In the genomic region with DNA sequence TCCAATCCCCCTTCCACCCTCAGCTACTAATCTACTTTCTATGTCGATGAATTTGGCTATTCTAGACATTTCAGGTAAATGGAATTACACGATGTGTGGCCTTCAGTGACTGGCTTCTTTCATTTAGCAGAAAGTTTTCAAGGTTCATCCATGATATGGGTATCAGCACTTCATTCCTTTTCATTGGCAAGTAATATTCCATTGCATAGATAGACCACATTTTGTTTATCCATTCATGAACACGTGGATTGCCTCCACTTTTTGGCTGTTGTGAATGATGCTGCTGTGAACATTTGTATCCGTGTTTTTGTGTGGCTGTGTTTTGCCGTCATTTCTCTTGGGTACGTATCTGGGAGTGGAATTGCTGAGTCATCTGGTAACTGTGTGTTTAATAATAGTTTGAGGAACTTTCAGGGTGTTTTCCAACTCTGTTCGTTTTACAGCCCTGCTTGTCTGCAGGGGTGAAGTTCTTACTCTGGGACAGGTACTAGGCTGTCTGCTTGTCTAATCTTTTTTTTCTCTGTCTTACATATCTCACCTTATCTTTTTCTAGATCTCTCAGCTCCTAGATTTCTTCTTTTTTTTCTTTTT, we compare ENCODE assay signal across 20 cellular contexts. TPM values are rescaled to one million over a fixed set of nuclear protein-coding genes. Genes with fewer than 3 reads are reported as not detected.
DNase-seq lines count a peak whose midpoint lies in the region; ATAC-seq, FAIRE-seq and TF ChIP-seq lines count a peak whose summit lies in the region.
"Had no signal": no experiment of that assay in that cellular context is flagged by ENCODE, and none has a peak within 500 bp of the region (broad histone marks: within the 10 kb centered on the region; RNA-seq: fewer than 3 reads in every experiment).

No MANE protein-coding gene starts in this region.

- H3K36me3 ChIP-seq in BLaER1 treated with 17β-estradiol and CSF1 and Interleukin-3, amounts not matched to agents 10 nM and 100 nM, result peaks cover 75 to 100% (median 97%) of the 10 kb centered on the region in 11 experiments
- no peaks in the 10 kb centered on the region; a peak in 2 of 4 replicates for H3K36me3 ChIP-seq in GM12878 (ENCODE audit: control insufficient read depth in 2 of 2, insufficient read depth in 2 of 2, low read length in 1 of 2)
- H3K36me3 ChIP-seq: colonic mucosa had no signal

- peaks cover 0 to 13% (median 6%) of the 10 kb centered on the region in 11 experiments; a peak in 9 of 22 replicates for H3K9me3 ChIP-seq in BLaER1 treated with 17β-estradiol and CSF1 and Interleukin-3, amounts not matched to agents 10 nM and 100 nM (replicated peaks in 1 of 11)
- no peaks in the 10 kb centered on the region for H3K9me3 ChIP-seq in GM12878 (replicated peaks; ENCODE audit: control insufficient read depth, insufficient read depth, low read length)
- H3K9me3 ChIP-seq: colonic mucosa, right atrium auricular region, tibial artery had no signal

- CTCF ChIA-PET in GM12878 (lab: Yijun Ruan, JAX), result no interaction called here

- no peak for TF ChIP-seq POLR2A in GM12878 (IDR thresholded peaks at IDR 0.05; ENCODE audit: low read depth, low read length)

- TF ChIP-seq EP300 in GM12878 (IDR thresholded peaks at IDR 0.05; ENCODE audit: borderline replicate concordance in 1 of 2, control insufficient read depth in 1 of 2, low read depth in 2 of 2, low read length in 2 of 2), result no peak

- 29% methylated on average over 7 of the region's 7 CpGs for WGBS in GM12878 (ENCODE audit: insufficient coverage, insufficient replicate concordance, low lambda C conversion rate, missing lambda C conversion rate)

- in situ Hi-C loops in GM12878 (cut with MboI), result no loop called here

- BruUV-seq in GM12878 (replicated peaks; lab: Mats Ljungman, UMichigan), result no TSS peak

- no peak for FAIRE-seq in GM12878 (lab: Jason Lieb, UNC)

- no peak overlapping the region for H2AFZ ChIP-seq in GM12878 (ENCODE audit: control insufficient read depth, low read depth, low read length)

- peak overlapping the region in 2 of 11 experiments; percentile 12 to 36; a peak in 4 of 22 replicates for H3K9ac ChIP-seq in BLaER1 treated with 17β-estradiol and CSF1 and Interleukin-3, amounts not matched to agents 10 nM and 100 nM
- no peak overlapping the region for H3K9ac ChIP-seq in GM12878 (ENCODE audit: control insufficient read depth, insufficient read depth, low read length)

- SMC1A ChIA-PET in GM12878 (lab: Charles Lee; ENCODE audit: uncharacterized antibody, unreplicated experiment), result interaction anchor here (0.5 to 0.7 kb wide), 2 partner anchors 42 to 147 kb away, joined by 3 read pairs; no protein-coding TSS in a partner anchor

- H3K79me2 ChIP-seq in GM12878 (ENCODE audit: control insufficient read depth, insufficient read depth, low read length), result no peaks in the 10 kb centered on the region

- no peak overlapping the region for H3K4me3 ChIP-seq in BLaER1 treated with 17β-estradiol and CSF1 and Interleukin-3, amounts not matched to agents 10 nM and 100 nM
- no peak overlapping the region for H3K4me3 ChIP-seq in HL-60 (replicated peaks; ENCODE audit: insufficient read depth, low read length)
- no peak overlapping the region for H3K4me3 ChIP-seq in GM12878
- H3K4me3 ChIP-seq: colonic mucosa, right atrium auricular region, SK-N-MC, tibial artery had no signal

- DNase-seq in HL-60 (ENCODE audit: low read depth in 1 of 2, low spot score in 1 of 2), result peak; percentile 5 to 32
- peak; percentile 17 for DNase-seq in GM12878 (ENCODE audit: low read depth, low spot score)
- no peak for DNase-seq in activated CD8-positive, alpha-beta memory T cell treated with anti-CD3 and anti-CD28 coated beads, Interleukin-2, amount 50 U/mL, for 4 hours
- DNase-seq: activated CD8-positive, alpha-beta memory T cell treated with anti-CD3 and anti-CD28 coated beads for 24 hours; activated effector memory CD4-positive, alpha-beta T cell treated with anti-CD3 and anti-CD28 coated beads, Interleukin-2, amount 50 U/mL, for 16 hours; aorta; colonic mucosa; Kasumi-1; NCI-H1694; stimulated activated CD8-positive, alpha-beta memory T cell treated with anti-CD3 and anti-CD28 coated beads, Interleukin-4, amount 100 ng/mL, for 48 hours; tibial artery had no signal

- ATAC-seq in GM12878, result peak; percentile 49
- ATAC-seq in GM19463 (IDR thresholded peaks at IDR 0.05; ENCODE audit: unreplicated experiment), result no peak
- no peak for ATAC-seq in GM21619 (IDR thresholded peaks at IDR 0.05; ENCODE audit: unreplicated experiment)

- TF ChIP-seq RAD21 in GM12878 (IDR thresholded peaks at IDR 0.05; ENCODE audit: insufficient read depth, low read depth, low read length), result no peak

- H3K27ac ChIP-seq in BLaER1 treated with 17β-estradiol and CSF1 and Interleukin-3, amounts not matched to agents 10 nM and 100 nM, result peak overlapping the region in 7 of 11 experiments; percentile 20 to 57 (median 43); a peak in 12 of 22 replicates
- H3K27ac ChIP-seq in HL-60 (replicated peaks), result no peak overlapping the region
- H3K27ac ChIP-seq in GM12878 (ENCODE audit: control insufficient read depth, insufficient read depth), result peak overlapping the region; percentile 30; the same call in 1 of the 2 replicates
- H3K27ac ChIP-seq: colonic mucosa, epithelial cell of prostate, right atrium auricular region, SK-N-MC, tibial artery, VCaP had no signal

- H3K4me1 ChIP-seq in BLaER1 treated with 17β-estradiol and CSF1 and Interleukin-3, amounts not matched to agents 10 nM and 100 nM, result peaks cover 0 to 15% (median 8%) of the 10 kb centered on the region in 10 experiments; a peak in 13 of 20 replicates
- no peaks in the 10 kb centered on the region for H3K4me1 ChIP-seq in GM12878 (ENCODE audit: control insufficient read depth, insufficient read depth, low read length)
- H3K4me1 ChIP-seq: colonic mucosa, right atrium auricular region, tibial artery had no signal

- H3K4me2 ChIP-seq in BLaER1 treated with 17β-estradiol and CSF1 and Interleukin-3, amounts not matched to agents 10 nM and 100 nM, result peak overlapping the region in 6 of 11 experiments; percentile 3 to 52 (median 42); a peak in 12 of 22 replicates
- no peak overlapping the region for H3K4me2 ChIP-seq in GM12878 (ENCODE audit: control insufficient read depth, insufficient read depth)

- RAD21 ChIA-PET in GM12878 (lab: Charles Lee; ENCODE audit: unreplicated experiment), result no interaction called here

- no peaks in the 10 kb centered on the region for H3K27me3 ChIP-seq in BLaER1 treated with 17β-estradiol and CSF1 and Interleukin-3, amounts not matched to agents 10 nM and 100 nM
- H3K27me3 ChIP-seq in HL-60 (ENCODE audit: insufficient read depth, poor library complexity, severe bottlenecking) (no peaks in the 10 kb centered on the region), GM12878 (replicated peaks in 1 of 2; ENCODE audit: control insufficient read depth in 2 of 2, insufficient read depth in 2 of 2, low read length in 1 of 2) (no peaks in the 10 kb centered on the region)
- H3K27me3 ChIP-seq: colonic mucosa, right atrium auricular region, tibial artery had no signal

- no peaks in the 10 kb centered on the region; a peak in 2 of 22 replicates for H4K20me1 ChIP-seq in BLaER1 treated with 17β-estradiol and CSF1 and Interleukin-3, amounts not matched to agents 10 nM and 100 nM
- no peaks in the 10 kb centered on the region for H4K20me1 ChIP-seq in GM12878 (ENCODE audit: control insufficient read depth, insufficient read depth)

- intact Hi-C loops in GM12878 (cut with micrococcal nuclease; ENCODE audit: unreplicated experiment), result no loop called here

- no peak for TF ChIP-seq CTCF in HL-60 (IDR thresholded peaks at IDR 0.05; ENCODE audit: insufficient read depth, low read length)
- no peak for TF ChIP-seq CTCF in GM12878 (IDR thresholded peaks at IDR 0.05 in 2 of 3, conservative IDR thresholded peaks at IDR 0.05 in 1 of 3; ENCODE audit: control insufficient read depth in 2 of 3, extremely low read depth in 1 of 3, insufficient read depth in 1 of 3, low read depth in 3 of 3, low read length in 3 of 3)

- POLR2A ChIA-PET in GM12878 (lab: Charles Lee), result no interaction called here

RNA-seq across cellular contexts. Expression of a gene that starts 32.5 kb away (rescaled TPM):
- 30.1 and 31.1 TPM in 2 replicates for total RNA-seq in GM12878 (2013; cell fraction: nucleolus; rRNA removed)
- total RNA-seq in GM12878 (2014; rRNA removed) (4.5 and 6.4 TPM in 2 replicates), GM12878 (2014; rRNA removed; fragmentation: Illumina TruSeq; extraction: Trizol) (3.7 and 3.8 TPM in 2 replicates), GM12878 (2021) (20.4 and 24.3 TPM in 2 replicates)
- polyA plus RNA-seq in GM12878 (2011; ENCODE audit: low read depth), result 5.2 TPM
- polyA plus RNA-seq in GM12878 (2011; rRNA removed) (6.6 TPM in 2 replicates), GM12878 (2014; fragmentation: Illumina TruSeq; extraction: Trizol) (7.8 and 16.9 TPM in 2 replicates), GM12878 (2014; fragmentation: Nextera tagmentation; extraction: Ambion mirVana) (under 1 TPM; 0.66 TPM), GM12878 (2014; rRNA removed) (10.5 and 12.1 TPM in 2 replicates), GM12878 (2016; fragmentation: Nextera tagmentation; extraction: Ambion mirVana) (1 to 10 TPM; 2.0 to 2.7 TPM)
- 4.8 and 6.8 TPM in 2 replicates for polyA plus RNA-seq in GM12878 (2011; cell fraction: cytosol; rRNA removed)
- 11.3 and 14.1 TPM in 2 replicates for polyA plus RNA-seq in GM12878 (2011; cell fraction: nucleus; rRNA removed)
- 12.9 and 20.2 TPM in 2 replicates for polyA plus RNA-seq in GM12878 (2012)
- polyA minus RNA-seq in GM12878 (2011; rRNA and poly(A)+ RNA removed), result 15.8 and 18.2 TPM in 2 replicates
- polyA minus RNA-seq in GM12878 (2011; cell fraction: cytosol; rRNA and poly(A)+ RNA removed), result 8.2 and 9.4 TPM in 2 replicates
- polyA minus RNA-seq in GM12878 (2011; cell fraction: nucleus; rRNA and poly(A)+ RNA removed), result 3.5 and 5.2 TPM in 2 replicates

RNA-seq across cellular contexts. Expression of a gene that starts 38.3 kb away (rescaled TPM):
- total RNA-seq in GM12878 (2013; cell fraction: nucleolus; rRNA removed), result not detected in 2 replicates
- total RNA-seq in GM12878 (2014; rRNA removed) (not detected in 2 replicates), GM12878 (2014; rRNA removed; fragmentation: Illumina TruSeq; extraction: Trizol) (not detected in 2 replicates), GM12878 (2021) (0.08 TPM in 1 of 2 replicates, not detected in the other)
- not detected for polyA plus RNA-seq in GM12878 (2011; ENCODE audit: low read depth)
- polyA plus RNA-seq in GM12878 (2011; rRNA removed) (not detected in 2 replicates), GM12878 (2014; fragmentation: Illumina TruSeq; extraction: Trizol) (not detected in 2 replicates), GM12878 (2014; fragmentation: Nextera tagmentation; extraction: Ambion mirVana) (not detected), GM12878 (2014; rRNA removed) (not detected in 2 replicates), GM12878 (2016; fragmentation: Nextera tagmentation; extraction: Ambion mirVana) (not detected)
- 0.02 TPM in 1 of 2 replicates, not detected in the other for polyA plus RNA-seq in GM12878 (2011; cell fraction: cytosol; rRNA removed)
- not detected in 2 replicates for polyA plus RNA-seq in GM12878 (2011; cell fraction: nucleus; rRNA removed)
- 0.03 TPM in 1 of 2 replicates, not detected in the other for polyA plus RNA-seq in GM12878 (2012)
- polyA minus RNA-seq in GM12878 (2011; rRNA and poly(A)+ RNA removed), result not detected in 2 replicates
- polyA minus RNA-seq in GM12878 (2011; cell fraction: cytosol; rRNA and poly(A)+ RNA removed), result not detected in 2 replicates
- not detected in 2 replicates for polyA minus RNA-seq in GM12878 (2011; cell fraction: nucleus; rRNA and poly(A)+ RNA removed)
- polyA plus RNA-seq: AG04450 had no signal

RNA-seq across cellular contexts. Expression of a gene that starts 39.1 kb away (rescaled TPM):
- total RNA-seq in GM12878 (2013; cell fraction: nucleolus; rRNA removed), result not detected in 2 replicates
- total RNA-seq in GM12878 (2014; rRNA removed), result not detected in 2 replicates
- total RNA-seq in GM12878 (2014; rRNA removed; fragmentation: Illumina TruSeq; extraction: Trizol), result not detected in 2 replicates
- total RNA-seq in GM12878 (2021), result 0.13 TPM in 1 of 2 replicates, not detected in the other
- polyA plus RNA-seq in GM12878 (2011; ENCODE audit: low read depth), result not detected
- polyA plus RNA-seq in GM12878 (2011; rRNA removed), result 0.06 and 0.08 TPM in 2 replicates
- polyA plus RNA-seq in GM12878 (2011; cell fraction: cytosol; rRNA removed), result 0.23 and 0.30 TPM in 2 replicates
- 0.15 TPM in 1 of 2 replicates, not detected in the other for polyA plus RNA-seq in GM12878 (2011; cell fraction: nucleus; rRNA removed)
- not detected in 2 replicates for polyA plus RNA-seq in GM12878 (2012)
- polyA plus RNA-seq in GM12878 (2014; fragmentation: Illumina TruSeq; extraction: Trizol), result not detected in 2 replicates
- polyA plus RNA-seq in GM12878 (2014; fragmentation: Nextera tagmentation; extraction: Ambion mirVana), result under 1 TPM in 1 of 2 experiments, not detected in 1; 0.14 TPM
- 0.08 and 0.11 TPM in 2 replicates for polyA plus RNA-seq in GM12878 (2014; rRNA removed)
- under 1 TPM in 1 of 2 experiments, not detected in 1; 0.13 TPM for polyA plus RNA-seq in GM12878 (2016; fragmentation: Nextera tagmentation; extraction: Ambion mirVana)
- polyA minus RNA-seq in GM12878 (2011; rRNA and poly(A)+ RNA removed), result 0.15 and 0.21 TPM in 2 replicates
- not detected in 2 replicates for polyA minus RNA-seq in GM12878 (2011; cell fraction: cytosol; rRNA and poly(A)+ RNA removed)
- polyA minus RNA-seq in GM12878 (2011; cell fraction: nucleus; rRNA and poly(A)+ RNA removed), result not detected in 2 replicates
- total RNA-seq: aorta, neural crest cell had no signal
- polyA plus RNA-seq: AG04450 had no signal

RNA-seq across cellular contexts. Expression of a gene that starts 57.0 kb away (rescaled TPM):
- total RNA-seq in GM12878 (2013; cell fraction: nucleolus; rRNA removed), result 0.59 TPM in 1 of 2 replicates, not detected in the other
- total RNA-seq in GM12878 (2014; rRNA removed) (0.28 TPM in 1 of 2 replicates, not detected in the other), GM12878 (2014; rRNA removed; fragmentation: Illumina TruSeq; extraction: Trizol) (not detected in 2 replicates), GM12878 (2021) (0.33 and 0.37 TPM in 2 replicates)
- not detected for polyA plus RNA-seq in GM12878 (2011; ENCODE audit: low read depth)
- polyA plus RNA-seq in GM12878 (2011; rRNA removed) (not detected in 2 replicates), GM12878 (2014; fragmentation: Illumina TruSeq; extraction: Trizol) (0.03 TPM in 1 of 2 replicates, not detected in the other), GM12878 (2014; fragmentation: Nextera tagmentation; extraction: Ambion mirVana) (not detected), GM12878 (2014; rRNA removed) (0.15 and 0.38 TPM in 2 replicates), GM12878 (2016; fragmentation: Nextera tagmentation; extraction: Ambion mirVana) (under 1 TPM in 1 of 2 experiments, not detected in 1; 0.21 TPM)
- 0.03 TPM in 1 of 2 replicates, not detected in the other for polyA plus RNA-seq in GM12878 (2011; cell fraction: cytosol; rRNA removed)
- not detected in 2 replicates for polyA plus RNA-seq in GM12878 (2011; cell fraction: nucleus; rRNA removed)
- polyA plus RNA-seq in GM12878 (2012), result 0.24 and 0.31 TPM in 2 replicates
- not detected in 2 replicates for polyA minus RNA-seq in GM12878 (2011; rRNA and poly(A)+ RNA removed)
- polyA minus RNA-seq in GM12878 (2011; cell fraction: cytosol; rRNA and poly(A)+ RNA removed), result not detected in 2 replicates
- not detected in 2 replicates for polyA minus RNA-seq in GM12878 (2011; cell fraction: nucleus; rRNA and poly(A)+ RNA removed)
- total RNA-seq: aorta, colonic mucosa, neural crest cell had no signal
- polyA plus RNA-seq: AG04450, aorta had no signal
